8 cellular contexts compared by ENCODE assay signal in the genomic region with DNA sequence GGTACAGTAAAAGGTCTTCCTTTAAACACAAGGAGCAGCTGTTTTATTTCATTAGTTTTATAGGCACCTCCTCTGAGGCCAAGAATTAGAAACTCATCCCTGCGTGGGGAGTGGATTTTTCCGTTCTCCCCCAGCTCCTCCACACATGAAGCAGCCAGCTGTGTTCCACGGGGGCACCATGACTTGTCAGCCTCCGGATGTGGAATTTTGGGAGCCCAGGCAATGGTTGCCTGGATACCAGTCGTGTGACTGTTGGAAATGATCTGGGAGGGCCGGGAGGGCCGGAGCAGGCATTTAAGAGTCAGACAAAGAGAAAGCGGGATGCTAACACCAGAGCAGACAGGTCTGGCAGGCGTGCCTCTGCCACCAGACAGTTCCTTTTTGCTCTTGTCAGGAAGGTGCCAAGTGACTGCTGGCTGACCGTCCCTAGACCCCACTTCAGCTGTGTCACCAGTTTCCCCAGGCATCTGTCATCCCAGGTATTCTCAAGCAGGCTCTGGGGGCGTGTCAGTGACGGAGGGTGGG. TPM values are rescaled to one million over a fixed set of nuclear protein-coding genes. Genes with fewer than 3 reads are reported as not detected.
DNase-seq lines count a peak whose midpoint lies in the region; ATAC-seq lines count a peak whose summit lies in the region.

No MANE protein-coding gene starts in this region.

- H3K9me3 ChIP-seq in skeletal muscle satellite cell (replicated peaks; ENCODE audit: low read length) = no peaks in the 10 kb centered on the region

- ATAC-seq in left lobe of liver (no peak), GM19455 (IDR thresholded peaks at IDR 0.05; ENCODE audit: unreplicated experiment) (no peak), GM18517 (IDR thresholded peaks at IDR 0.05; ENCODE audit: unreplicated experiment) (no peak)

- H3K4me2 ChIP-seq in skeletal muscle satellite cell (ENCODE audit: low read length) = peak overlapping the region; percentile 22

- no peaks in the 10 kb centered on the region for H3K27me3 ChIP-seq in skeletal muscle satellite cell (ENCODE audit: control insufficient read depth, insufficient read depth, low read length)

- peak overlapping the region; percentile 55 for H3K9ac ChIP-seq in skeletal muscle satellite cell (ENCODE audit: low read depth, low read length)

- H3K4me3 ChIP-seq in skeletal muscle satellite cell (ENCODE audit: low read length) = peak overlapping the region; percentile 1

- peaks cover 49% of the 10 kb centered on the region for H3K4me1 ChIP-seq in skeletal muscle satellite cell (ENCODE audit: control insufficient read depth, insufficient read depth, low read length)

- DNase-seq in GM03348 (ENCODE audit: low spot score) = peak; percentile 80
- DNase-seq in dedifferentiated amniotic fluid mesenchymal stem cell (ENCODE audit: extremely low spot score) = peak; percentile 40
- peak; percentile 51 for DNase-seq in left lobe of liver (ENCODE audit: low spot score)
- DNase-seq in activated naive CD4-positive, alpha-beta T cell treated with anti-CD3 and anti-CD28 coated beads, Interleukin-2, amount 50 U/mL, for 16 hours = no peak
- DNase-seq in NCI-H1048 (lab: John Stamatoyannopoulos, UW) = no peak

- peaks cover 25% of the 10 kb centered on the region for H3K36me3 ChIP-seq in skeletal muscle satellite cell (ENCODE audit: insufficient read depth, low read length)

RNA-seq across cellular contexts. Expression of a gene that starts 15.9 kb away (rescaled TPM):
- total RNA-seq in left lobe of liver = 3.5 TPM
- 18.0 and 36.9 TPM in 2 replicates for total RNA-seq in skeletal muscle satellite cell (2012; rRNA removed)

RNA-seq across cellular contexts. Expression of a gene that starts 34.9 kb away (rescaled TPM):
- 18.7 TPM for total RNA-seq in left lobe of liver
- 32.3 and 34.5 TPM in 2 replicates for total RNA-seq in skeletal muscle satellite cell (2012; rRNA removed)

RNA-seq across cellular contexts. Expression of a gene that starts 37.0 kb away (rescaled TPM):
- total RNA-seq in left lobe of liver = 3.3 TPM
- total RNA-seq in skeletal muscle satellite cell (2012; rRNA removed) = 6.6 and 12.7 TPM in 2 replicates

RNA-seq across cellular contexts. Expression of a gene that starts 55.8 kb away (rescaled TPM):
- 0.43 TPM for total RNA-seq in left lobe of liver
- total RNA-seq in skeletal muscle satellite cell (2012; rRNA removed) = under 0.01 TPM in 1 of 2 replicates, not detected in the other

Comparison
In these comparisons a context has a peak if more than half of its experiments do, and no peak if none do; other contexts are left out.
1. DNase-seq: peak in GM03348 (single experiment), dedifferentiated amniotic fluid mesenchymal stem cell (single experiment) and left lobe of liver (single experiment); none in activated naive CD4-positive, alpha-beta T cell treated with anti-CD3 and anti-CD28 coated beads, Interleukin-2, amount 50 U/mL, for 16 hours (single experiment) and NCI-H1048 (single experiment).